17 cellular contexts compared by ENCODE assay signal in genomic region chr4:107442538-107443083, GRCh38.
"Had no signal": no experiment of that assay in that cellular context is flagged by ENCODE, and none has a peak within 500 bp of the region (broad histone marks: within the 10 kb centered on the region; RNA-seq: fewer than 3 reads in every experiment).

No MANE protein-coding gene starts in this region.

- DNase-seq: dermis blood vessel endothelial cell; effector memory CD4-positive, alpha-beta T cell; foreskin melanocyte; glutamatergic neuron; heart right ventricle; hippocampal formation; kidney glomerular epithelial cell; naive thymus-derived CD4-positive, alpha-beta T cell; stimulated activated CD4-positive, alpha-beta T cell treated with anti-CD3 and anti-CD28 coated beads, Interleukin-2, amount 100 ng/mL, for 24 hours; stimulated activated CD4-positive, alpha-beta T cell treated with anti-CD3 and anti-CD28 coated beads, Interleukin-4, amount 100 ng/mL, for 24 hours; stimulated activated naive CD4-positive, alpha-beta T cell treated with Interleukin-2 at 50 U/mL for 16 hours; stomach; thyroid gland; trophoblast cell had no signal

- ATAC-seq: heart right ventricle; left lobe of liver; naive thymus-derived CD4-positive, alpha-beta T cell; sciatic nerve; stimulated activated effector memory CD8-positive, alpha-beta T cell treated with anti-CD3 and anti-CD28 coated beads, Interleukin-12 subunit alpha, Interleukin-12 subunit beta, amount 100 ng/mL, for 72 hours had no signal
